22 cellular contexts compared by ENCODE assay signal in the genomic region with DNA sequence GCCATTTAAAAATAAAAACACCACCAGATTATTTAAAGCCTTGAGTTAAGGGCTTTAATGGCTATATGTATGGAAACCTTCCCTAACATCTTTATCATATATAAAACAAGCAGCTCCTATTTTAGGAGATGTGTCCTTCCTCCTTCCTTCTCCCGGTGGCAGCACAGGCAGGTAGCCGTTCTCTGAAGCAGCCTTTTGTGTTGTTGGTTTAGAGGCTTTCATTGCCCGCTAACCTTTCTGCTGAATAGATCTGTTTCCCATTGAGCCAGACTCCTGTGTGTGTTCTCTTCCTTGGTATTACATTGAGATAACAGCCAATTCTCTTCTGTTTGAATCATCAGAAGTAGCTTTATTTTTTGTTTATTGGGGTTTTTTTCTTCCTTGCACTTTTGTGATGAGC.
"Had no signal": no experiment of that assay in that cellular context is flagged by ENCODE, and none has a peak within 500 bp of the region (broad histone marks: within the 10 kb centered on the region; RNA-seq: fewer than 3 reads in every experiment).

No MANE protein-coding gene starts in this region.

- H3K27me3 ChIP-seq: MG63, SJSA1 had no signal

- H3K4me1 ChIP-seq: SJSA1 had no signal

- H3K36me3 ChIP-seq: MG63, SJSA1 had no signal

- H3K9me3 ChIP-seq: MG63, SJSA1 had no signal

- DNase-seq: IMR-90, Karpas-422, KG1, MG63, NCI-H1092, NCI-H1105 treated with DMSO at 0.1 percent for 48 hours, NCI-H1417 treated with DMSO at 0.1 percent for 48 hours, NCI-H146, NCI-H1694 treated with DMSO at 0.1 percent for 48 hours, NCI-H1930, NCI-H2081, NCI-H226, NCI-H446 treated with DMSO at 0.1 percent for 48 hours, NCI-H510A treated with DMSO at 0.1 percent for 48 hours, NCI-H526, NCI-H774, Right ventricle myocardium superior, RPMI8226, SIG-M5, T-cell had no signal

- H3K27ac ChIP-seq: SJSA1, SK-N-MC had no signal

- H3K4me3 ChIP-seq: MG63, SJSA1, SK-N-MC had no signal
